32 cellular contexts compared by ENCODE assay signal in the genomic region with DNA sequence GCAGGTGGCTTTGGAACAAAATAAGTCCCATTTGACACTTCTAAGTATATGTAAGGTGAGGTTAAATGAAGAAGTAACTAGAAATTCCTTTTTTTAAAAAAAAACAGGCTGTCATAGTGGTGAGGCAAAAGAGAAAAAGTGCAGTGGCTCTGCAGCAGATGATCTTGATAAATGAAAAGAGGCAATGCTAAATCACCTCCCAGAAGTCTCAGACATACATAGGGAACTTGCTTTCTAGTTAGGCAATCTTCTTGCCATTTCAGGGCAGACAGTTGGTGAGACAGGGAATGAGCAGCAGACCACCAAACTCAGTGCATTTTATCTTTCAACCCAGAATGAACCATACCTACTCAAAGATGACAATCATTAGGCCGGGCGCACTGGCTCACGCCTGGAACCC.
"Had no signal": no experiment of that assay in that cellular context is flagged by ENCODE, and none has a peak within 500 bp of the region (broad histone marks: within the 10 kb centered on the region; RNA-seq: fewer than 3 reads in every experiment).

No MANE protein-coding gene starts in this region.

- H3K27ac Mint-ChIP-seq: activated B cell treated with CpG ODN at 0.5 μM for 24 hours; activated CD4-positive, alpha-beta memory T cell treated with anti-CD3 and anti-CD28 coated beads for 36 hours; activated CD4-positive, alpha-beta T cell treated with anti-CD3 and anti-CD28 coated beads, Interleukin-2, amount 10 ng/mL, durations not matched to agents 24 days and 14 days; activated CD8-positive, alpha-beta T cell treated with anti-CD3 and anti-CD28 coated beads for 36 hours; activated naive CD4-positive, alpha-beta T cell treated with anti-CD3 and anti-CD28 coated beads, Interleukin-2, amount 10 ng/mL, durations not matched to agents 7 days and 5 days; activated naive CD4-positive, alpha-beta T cell treated with anti-CD3 and anti-CD28 coated beads, Interleukin-2, amount 50 U/mL, for 24 hours; activated naive CD8-positive, alpha-beta T cell; activated naive CD8-positive, alpha-beta T cell treated with anti-CD3 and anti-CD28 coated beads, Interleukin-2, amount 10 ng/mL, durations not matched to agents 7 days and 5 days; activated naive CD8-positive, alpha-beta T cell treated with anti-CD3 and anti-CD28 coated beads, Interleukin-2, amount 50 U/mL, for 24 hours; activated T-cell treated with anti-CD3 and anti-CD28 coated beads, Interleukin-2, amount 50 U/mL, for 24 hours; activated T-helper 2 cell treated with anti-CD3 and anti-CD28 coated beads, Interferon-gamma antibody, Interleukin-2, Interleukin-4, amounts not matched to agents 10 μg/mL and 5 μg/mL and 100 μg/mL, durations not matched to agents 14 hours and 24 hours and 36 hours; brain; T-cell; T-helper 2 cell treated with Interferon-gamma antibody and Interleukin-4, amounts not matched to agents 5 μg/mL and 100 μg/mL, for 36 hours had no signal

- H3K27me3 Mint-ChIP-seq: activated B cell treated with CpG ODN at 0.5 μM for 24 hours; activated CD4-positive, alpha-beta memory T cell treated with anti-CD3 and anti-CD28 coated beads for 36 hours; activated CD8-positive, alpha-beta T cell treated with anti-CD3 and anti-CD28 coated beads for 36 hours; activated naive CD4-positive, alpha-beta T cell treated with anti-CD3 and anti-CD28 coated beads, Interleukin-2, amount 50 U/mL, for 24 hours; activated naive CD8-positive, alpha-beta T cell; activated T-cell treated with anti-CD3 and anti-CD28 coated beads, Interleukin-2, amount 50 U/mL, for 24 hours; central memory CD8-positive, alpha-beta T cell had no signal

- DNase-seq: activated B cell treated with CpG ODN at 0.5 μM for 24 hours; activated CD4-positive, alpha-beta memory T cell treated with anti-CD3 and anti-CD28 coated beads for 36 hours; activated CD4-positive, alpha-beta T cell treated with anti-CD3 and anti-CD28 coated beads for 4 hours; activated CD4-positive, alpha-beta T cell treated with anti-CD3 and anti-CD28 coated beads, Interleukin-2, amount 10 ng/mL, durations not matched to agents 24 days and 14 days; activated CD4-positive, alpha-beta T cell treated with anti-CD3 and anti-CD28 coated beads, Interleukin-2, amount 50 U/mL, for 1 hour; activated CD4-positive, alpha-beta T cell treated with anti-CD3 and anti-CD28 coated beads, Interleukin-2, amount 50 U/mL, for 4 hours; activated CD4-positive, CD25-positive, alpha-beta regulatory T cell treated with anti-CD3 and anti-CD28 coated beads, Interleukin-2, amount 50 U/mL, for 72 hours; activated CD8-positive, alpha-beta memory T cell treated with anti-CD3 and anti-CD28 coated beads, Interleukin-2, amount 50 U/mL, for 4 hours; activated CD8-positive, alpha-beta T cell treated with anti-CD3 and anti-CD28 coated beads for 36 hours; activated effector memory CD4-positive, alpha-beta T cell treated with Interleukin-2 at 50 U/mL for 16 hours; activated gamma-delta T cell; activated naive CD4-positive, alpha-beta T cell treated with anti-CD3 and anti-CD28 coated beads, Interleukin-2, amount 10 ng/mL, durations not matched to agents 7 days and 5 days; activated naive CD4-positive, alpha-beta T cell treated with Interleukin-2 at 50 U/mL for 16 hours; activated naive CD8-positive, alpha-beta T cell treated with anti-CD3 and anti-CD28 coated beads, Interleukin-2, amount 10 ng/mL, durations not matched to agents 7 days and 5 days; activated naive CD8-positive, alpha-beta T cell treated with anti-CD3 and anti-CD28 coated beads, Interleukin-2, amount 50 U/mL, for 24 hours; activated T-cell treated with anti-CD3 and anti-CD28 coated beads for 4 hours; activated T-cell treated with anti-CD3 and anti-CD28 coated beads, Interleukin-2, amount 50 U/mL, for 24 hours; activated T-cell treated with anti-CD3 and anti-CD28 coated beads, Interleukin-2, amount 50 U/mL, for 48 hours; amygdala; anterior cingulate cortex; caudate nucleus; cerebellar nuclear complex; T-cell; T-helper 2 cell; T-helper 9 cell had no signal

- H3K4me3 Mint-ChIP-seq: activated B cell treated with CpG ODN at 0.5 μM for 24 hours; activated CD4-positive, alpha-beta memory T cell treated with anti-CD3 and anti-CD28 coated beads for 36 hours; activated CD4-positive, alpha-beta T cell treated with anti-CD3 and anti-CD28 coated beads, Interleukin-2, amount 10 ng/mL, durations not matched to agents 24 days and 14 days; activated CD8-positive, alpha-beta T cell treated with anti-CD3 and anti-CD28 coated beads for 36 hours; activated naive CD4-positive, alpha-beta T cell treated with anti-CD3 and anti-CD28 coated beads, Interleukin-2, amount 10 ng/mL, durations not matched to agents 7 days and 5 days; activated naive CD4-positive, alpha-beta T cell treated with anti-CD3 and anti-CD28 coated beads, Interleukin-2, amount 50 U/mL, for 24 hours; activated naive CD8-positive, alpha-beta T cell; activated naive CD8-positive, alpha-beta T cell treated with anti-CD3 and anti-CD28 coated beads, Interleukin-2, amount 10 ng/mL, durations not matched to agents 7 days and 5 days; activated naive CD8-positive, alpha-beta T cell treated with anti-CD3 and anti-CD28 coated beads, Interleukin-2, amount 50 U/mL, for 24 hours; activated T-cell treated with anti-CD3 and anti-CD28 coated beads, Interleukin-2, amount 50 U/mL, for 24 hours; brain; central memory CD8-positive, alpha-beta T cell; T-cell; T-helper 2 cell treated with Interferon-gamma antibody and Interleukin-4, amounts not matched to agents 5 μg/mL and 100 μg/mL, for 36 hours had no signal

- ATAC-seq: activated CD8-positive, alpha-beta T cell treated with anti-CD3 and anti-CD28 coated beads for 36 hours; activated naive CD8-positive, alpha-beta T cell treated with anti-CD3 and anti-CD28 coated beads, Interleukin-2, amount 50 U/mL, for 24 hours; T-cell had no signal

- H3K9me3 ChIP-seq: ascending aorta had no signal

- H3K4me1 Mint-ChIP-seq: activated CD4-positive, alpha-beta T cell treated with anti-CD3 and anti-CD28 coated beads, Interleukin-2, amount 10 ng/mL, durations not matched to agents 24 days and 14 days; activated naive CD4-positive, alpha-beta T cell treated with anti-CD3 and anti-CD28 coated beads, Interleukin-2, amount 10 ng/mL, durations not matched to agents 7 days and 5 days; activated naive CD4-positive, alpha-beta T cell treated with anti-CD3 and anti-CD28 coated beads, Interleukin-2, amount 50 U/mL, for 24 hours; activated naive CD8-positive, alpha-beta T cell treated with anti-CD3 and anti-CD28 coated beads, Interleukin-2, amount 10 ng/mL, durations not matched to agents 7 days and 5 days; activated naive CD8-positive, alpha-beta T cell treated with anti-CD3 and anti-CD28 coated beads, Interleukin-2, amount 50 U/mL, for 24 hours; brain; central memory CD8-positive, alpha-beta T cell; T-cell had no signal

- H3K36me3 Mint-ChIP-seq: activated CD4-positive, alpha-beta memory T cell treated with anti-CD3 and anti-CD28 coated beads for 36 hours; activated naive CD4-positive, alpha-beta T cell treated with anti-CD3 and anti-CD28 coated beads, Interleukin-2, amount 10 ng/mL, durations not matched to agents 7 days and 5 days; activated naive CD4-positive, alpha-beta T cell treated with anti-CD3 and anti-CD28 coated beads, Interleukin-2, amount 50 U/mL, for 24 hours; activated naive CD8-positive, alpha-beta T cell; activated naive CD8-positive, alpha-beta T cell treated with anti-CD3 and anti-CD28 coated beads, Interleukin-2, amount 10 ng/mL, durations not matched to agents 7 days and 5 days; brain; T-cell had no signal
